ENCODE assay signal across 29 cellular contexts in genomic region chr6:14435291-14435690, GRCh38.
"Had no signal": no experiment of that assay in that cellular context is flagged by ENCODE, and none has a peak within 500 bp of the region (broad histone marks: within the 10 kb centered on the region; RNA-seq: fewer than 3 reads in every experiment).

No MANE protein-coding gene starts in this region.

- H3K4me1 Mint-ChIP-seq: activated B cell treated with CpG ODN at 0.5 μM for 24 hours; activated CD4-positive, alpha-beta T cell treated with anti-CD3 and anti-CD28 coated beads for 36 hours; stimulated activated memory B cell treated with anti-CD40 and anti-IgM and Interleukin-4, amounts not matched to agents 10 μg/mL and 1 μg/mL and 100 μg/mL, for 72 hours had no signal

- H3K4me1 ChIP-seq: lower lobe of right lung, right lobe of liver had no signal

- FAIRE-seq: kidney, small intestine, TTC549 had no signal

- H3K9me3 ChIP-seq: lower lobe of right lung, right lobe of liver, stomach, suprapubic skin, tibial nerve had no signal

- H3K9me3 Mint-ChIP-seq: activated B cell treated with CpG ODN at 0.5 μM for 24 hours; activated naive CD4-positive, alpha-beta T cell treated with anti-CD3 and anti-CD28 coated beads for 36 hours; activated naive CD8-positive, alpha-beta T cell treated with anti-CD3 and anti-CD28 coated beads, Interleukin-2, amount 10 ng/mL, durations not matched to agents 7 days and 5 days; activated T-cell treated with anti-CD3 and anti-CD28 coated beads, Interleukin-2, amount 50 U/mL, for 4 hours; dendritic cell treated with granulocyte-macrophage colony-stimulating factor and Interleukin-4, amounts not matched to agents 40 ng/mL and 50 ng/mL, for 4 days; neural crest cell; stimulated activated memory B cell treated with anti-CD40 and anti-IgM and Interleukin-4, amounts not matched to agents 10 μg/mL and 1 μg/mL and 100 μg/mL, for 72 hours had no signal

- H3K36me3 ChIP-seq: brain microvascular endothelial cell, lower lobe of right lung, right lobe of liver, stomach, suprapubic skin, tibial nerve had no signal

- DNase-seq: activated B cell treated with CpG ODN at 0.5 μM for 24 hours; activated CD4-positive, alpha-beta T cell treated with anti-CD3 and anti-CD28 coated beads for 36 hours; activated CD4-positive, alpha-beta T cell treated with anti-CD3 and anti-CD28 coated beads, Interleukin-2, amount 50 U/mL, for 48 hours; activated CD8-positive, alpha-beta memory T cell treated with anti-CD3 and anti-CD28 coated beads, Interleukin-2, amount 50 U/mL, for 48 hours; activated naive CD4-positive, alpha-beta T cell treated with anti-CD3 and anti-CD28 coated beads for 36 hours; activated naive CD8-positive, alpha-beta T cell treated with anti-CD3 and anti-CD28 coated beads, Interleukin-2, amount 10 ng/mL, durations not matched to agents 7 days and 5 days; activated T-cell treated with anti-CD3 and anti-CD28 coated beads, Interleukin-2, amount 50 U/mL, for 4 hours; brain microvascular endothelial cell; caudate nucleus; effector CD8-positive, alpha-beta T cell; foreskin melanocyte; head of caudate nucleus; hypothalamus; kidney; lower lobe of right lung; naive thymus-derived CD4-positive, alpha-beta T cell; occipital lobe; right lobe of liver; stimulated activated CD4-positive, alpha-beta T cell treated with anti-CD3 and anti-CD28 coated beads, Interleukin-15, amount 100 ng/mL, for 24 hours; stomach; T-helper 1 cell had no signal

- H3K4me3 ChIP-seq: lower lobe of right lung, right lobe of liver, stomach, suprapubic skin, tibial nerve had no signal

- H3K4me3 Mint-ChIP-seq: activated B cell treated with CpG ODN at 0.5 μM for 24 hours; activated CD4-positive, alpha-beta T cell treated with anti-CD3 and anti-CD28 coated beads for 36 hours; activated naive CD4-positive, alpha-beta T cell treated with anti-CD3 and anti-CD28 coated beads for 36 hours; activated naive CD8-positive, alpha-beta T cell treated with anti-CD3 and anti-CD28 coated beads, Interleukin-2, amount 10 ng/mL, durations not matched to agents 7 days and 5 days; activated T-cell treated with anti-CD3 and anti-CD28 coated beads, Interleukin-2, amount 50 U/mL, for 4 hours; dendritic cell treated with granulocyte-macrophage colony-stimulating factor and Interleukin-4, amounts not matched to agents 40 ng/mL and 50 ng/mL, for 4 days; naive thymus-derived CD4-positive, alpha-beta T cell; neural crest cell; stimulated activated memory B cell treated with anti-CD40 and anti-IgM and Interleukin-4, amounts not matched to agents 10 μg/mL and 1 μg/mL and 100 μg/mL, for 72 hours had no signal

- H3K27me3 Mint-ChIP-seq: activated B cell treated with CpG ODN at 0.5 μM for 24 hours; activated CD4-positive, alpha-beta T cell treated with anti-CD3 and anti-CD28 coated beads for 36 hours; dendritic cell treated with granulocyte-macrophage colony-stimulating factor and Interleukin-4, amounts not matched to agents 40 ng/mL and 50 ng/mL, for 4 days; naive thymus-derived CD4-positive, alpha-beta T cell; stimulated activated memory B cell treated with anti-CD40 and anti-IgM and Interleukin-4, amounts not matched to agents 10 μg/mL and 1 μg/mL and 100 μg/mL, for 72 hours had no signal

- ATAC-seq: activated CD4-positive, alpha-beta T cell treated with anti-CD3 and anti-CD28 coated beads for 36 hours; activated T-cell treated with anti-CD3 and anti-CD28 coated beads, Interleukin-2, amount 50 U/mL, for 4 hours; left lobe of liver; lower lobe of right lung; naive thymus-derived CD4-positive, alpha-beta T cell; stimulated activated memory B cell treated with anti-CD40 and anti-IgM and Interleukin-4, amounts not matched to agents 10 μg/mL and 1 μg/mL and 100 μg/mL, for 72 hours had no signal

- H3K27ac ChIP-seq: brain microvascular endothelial cell, lower lobe of right lung, right lobe of liver, stomach, suprapubic skin, tibial nerve had no signal

- H3K27ac Mint-ChIP-seq: activated B cell treated with CpG ODN at 0.5 μM for 24 hours; activated CD4-positive, alpha-beta T cell treated with anti-CD3 and anti-CD28 coated beads for 36 hours; activated naive CD4-positive, alpha-beta T cell treated with anti-CD3 and anti-CD28 coated beads for 36 hours; activated naive CD8-positive, alpha-beta T cell treated with anti-CD3 and anti-CD28 coated beads, Interleukin-2, amount 10 ng/mL, durations not matched to agents 7 days and 5 days; dendritic cell treated with granulocyte-macrophage colony-stimulating factor and Interleukin-4, amounts not matched to agents 40 ng/mL and 50 ng/mL, for 4 days; naive thymus-derived CD4-positive, alpha-beta T cell; stimulated activated memory B cell treated with anti-CD40 and anti-IgM and Interleukin-4, amounts not matched to agents 10 μg/mL and 1 μg/mL and 100 μg/mL, for 72 hours had no signal

- H3K27me3 ChIP-seq: brain microvascular endothelial cell, right lobe of liver, stomach, suprapubic skin, tibial nerve had no signal

- H3K36me3 Mint-ChIP-seq: activated naive CD8-positive, alpha-beta T cell treated with anti-CD3 and anti-CD28 coated beads, Interleukin-2, amount 10 ng/mL, durations not matched to agents 7 days and 5 days; naive thymus-derived CD4-positive, alpha-beta T cell; stimulated activated memory B cell treated with anti-CD40 and anti-IgM and Interleukin-4, amounts not matched to agents 10 μg/mL and 1 μg/mL and 100 μg/mL, for 72 hours had no signal
